ENCODE assay signal across 8 cellular contexts in the genomic region with DNA sequence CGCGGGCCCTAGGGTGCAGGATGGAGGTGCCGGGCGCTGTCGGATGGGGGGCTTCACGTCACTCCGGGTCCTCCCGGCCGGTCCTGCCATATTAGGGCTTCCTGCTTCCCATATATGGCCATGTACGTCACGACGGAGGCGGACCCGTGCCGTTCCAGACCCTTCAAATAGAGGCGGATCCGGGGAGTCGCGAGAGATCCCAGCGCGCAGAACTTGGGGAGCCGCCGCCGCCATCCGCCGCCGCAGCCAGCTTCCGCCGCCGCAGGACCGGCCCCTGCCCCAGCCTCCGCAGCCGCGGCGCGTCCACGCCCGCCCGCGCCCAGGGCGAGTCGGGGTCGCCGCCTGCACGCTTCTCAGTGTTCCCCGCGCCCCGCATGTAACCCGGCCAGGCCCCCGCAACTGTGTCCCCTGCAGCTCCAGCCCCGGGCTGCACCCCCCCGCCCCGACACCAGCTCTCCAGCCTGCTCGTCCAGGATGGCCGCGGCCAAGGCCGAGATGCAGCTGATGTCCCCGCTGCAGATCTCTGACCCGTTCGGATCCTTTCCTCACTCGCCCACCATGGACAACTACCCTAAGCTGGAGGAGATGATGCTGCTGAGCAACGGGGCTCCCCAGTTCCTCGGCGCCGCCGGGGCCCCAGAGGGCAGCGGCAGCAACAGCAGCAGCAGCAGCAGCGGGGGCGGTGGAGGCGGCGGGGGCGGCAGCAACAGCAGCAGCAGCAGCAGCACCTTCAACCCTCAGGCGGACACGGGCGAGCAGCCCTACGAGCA.
DNase-seq lines count a peak whose midpoint lies in the region; ATAC-seq, FAIRE-seq and TF ChIP-seq lines count a peak whose summit lies in the region.

A gene (plus strand): TSS at position 192 of the 770 bp plus-strand sequence. CDS start 283 bp downstream, at position 475.

- peak; percentile 54 for ATAC-seq in HG03159 (IDR thresholded peaks at IDR 0.05; ENCODE audit: unreplicated experiment)

- peak; percentile 84 for FAIRE-seq in islet of Langerhans (lab: Jason Lieb, UNC)

- TF ChIP-seq POLR2A in GM18951 (IDR thresholded peaks at IDR 0.05; ENCODE audit: extremely low read depth, insufficient read depth, insufficient read length), result peak; percentile 68

- DNase-seq in AG08396 (ENCODE audit: low spot score), result peak; percentile 93
- DNase-seq in NCI-H2227 treated with DMSO at 0.1 percent for 48 hours (lab: John Stamatoyannopoulos, UW), result peak; percentile 91
- peak; percentile 81 to 91 (median 90) for DNase-seq in activated CD4-positive, CD25-positive, alpha-beta regulatory T cell (lab: John Stamatoyannopoulos, UW)
- DNase-seq in cardiac fibroblast (ENCODE audit: low read depth in 2 of 2), result peak; percentile 97
- DNase-seq in stimulated activated CD4-positive, alpha-beta T cell treated with anti-CD3 and anti-CD28 coated beads, Interleukin-12 subunit alpha, Interleukin-12 subunit beta, amount 100 ng/mL, for 24 hours (ENCODE audit: low read depth in 2 of 2), result peak; percentile 94 to 95

- peak within 1 kb of the TSS; percentile 76 to 82 for H3K4me3 ChIP-seq in cardiac fibroblast (replicated peaks in 1 of 2; ENCODE audit: low read depth in 2 of 2, low read length in 2 of 2)

- in situ Hi-C loops in GM18951 (cut with MboI; ENCODE audit: low sequenced_read_pairs, unreplicated experiment), result no loop called here

- TF ChIP-seq CTCF in cardiac fibroblast (IDR thresholded peaks at IDR 0.05; ENCODE audit: low read depth, low read length), result peak; percentile 6

Comparison
In these comparisons a context has a peak if more than half of its experiments do, and no peak if none do; other contexts are left out.
1. Peak in every context shown above with its lines: DNase-seq, ATAC-seq and H3K4me3 ChIP-seq.